1 cellular context compared by ENCODE assay signal in the genomic region with DNA sequence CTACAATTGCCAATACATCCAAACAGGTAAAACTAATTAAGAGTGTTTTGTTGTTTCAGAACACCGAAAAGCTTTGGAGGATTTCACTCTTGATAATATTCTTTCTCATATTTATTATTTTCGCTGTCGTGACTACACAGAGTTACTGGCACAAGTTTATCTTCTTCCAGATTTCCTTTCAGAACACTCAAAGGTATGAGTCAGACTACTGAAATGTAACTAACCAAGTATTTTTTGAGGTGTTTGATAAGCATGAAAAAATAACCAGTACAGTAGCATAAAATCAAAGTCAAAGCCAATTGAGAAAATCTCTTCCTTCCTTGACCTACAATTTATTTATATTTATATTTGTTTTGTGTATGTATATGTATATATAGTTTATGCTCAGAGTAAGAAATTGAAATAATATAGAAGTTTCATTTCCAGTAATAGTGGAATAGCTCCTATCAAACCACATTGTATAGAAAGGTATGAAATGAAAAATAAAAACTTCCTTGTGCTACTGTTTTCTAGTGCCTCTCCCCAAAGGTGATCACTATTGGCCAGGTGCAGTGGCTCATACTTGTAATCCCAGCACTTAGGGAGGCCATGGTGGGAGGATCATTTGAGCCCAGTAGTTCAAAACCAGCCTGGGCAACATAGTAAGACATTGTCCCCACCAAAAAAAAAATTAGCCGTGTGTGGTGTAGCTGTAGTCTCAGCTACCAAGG.
TF ChIP-seq lines count a peak whose summit lies in the region.

No MANE protein-coding gene starts in this region.

TF ChIP-seq in K562, 482 proteins besides CTCF, POLR2A, EP300 and RAD21:
- TF ChIP-seq ZBTB11 (CRISPR knock-in tag; IDR thresholded peaks at IDR 0.05) = peak in 1 of 3 experiments; percentile 70; a peak in 2 of 6 replicates
- no peak for TF ChIP-seq FOXM1 (IDR thresholded peaks at IDR 0.05; ENCODE audit: low read depth)
- TF ChIP-seq FOXM1 (CRISPR knock-in tag; IDR thresholded peaks at IDR 0.05; ENCODE audit: low read depth) = no peak
- TF ChIP-seq XRCC5 (IDR thresholded peaks at IDR 0.05; ENCODE audit: low read depth, low read length) = no peak
- peak; percentile 27; the same call in 1 of the 2 replicates for TF ChIP-seq CBFA2T3 (IDR thresholded peaks at IDR 0.05)
- no peak for TF ChIP-seq PCBP2 (IDR thresholded peaks at IDR 0.05; ENCODE audit: low read depth, low read length, poor library complexity, severe bottlenecking)
- TF ChIP-seq TEAD2 (tag; IDR thresholded peaks at IDR 0.05) = no peak
- TF ChIP-seq FOSL1 (tag; conservative IDR thresholded peaks at IDR 0.05) = peak; percentile 86
- TF ChIP-seq, protein P1, sequence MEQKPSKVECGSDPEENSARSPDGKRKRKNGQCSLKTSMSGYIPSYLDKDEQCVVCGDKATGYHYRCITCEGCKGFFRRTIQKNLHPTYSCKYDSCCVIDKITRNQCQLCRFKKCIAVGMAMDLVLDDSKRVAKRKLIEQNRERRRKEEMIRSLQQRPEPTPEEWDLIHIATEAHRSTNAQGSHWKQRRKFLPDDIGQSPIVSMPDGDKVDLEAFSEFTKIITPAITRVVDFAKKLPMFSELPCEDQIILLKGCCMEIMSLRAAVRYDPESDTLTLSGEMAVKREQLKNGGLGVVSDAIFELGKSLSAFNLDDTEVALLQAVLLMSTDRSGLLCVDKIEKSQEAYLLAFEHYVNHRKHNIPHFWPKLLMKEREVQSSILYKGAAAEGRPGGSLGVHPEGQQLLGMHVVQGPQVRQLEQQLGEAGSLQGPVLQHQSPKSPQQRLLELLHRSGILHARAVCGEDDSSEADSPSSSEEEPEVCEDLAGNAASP (IDR thresholded peaks at IDR 0.05) = no peak
- TF ChIP-seq KDM1A (IDR thresholded peaks at IDR 0.05) = peak; percentile 55 to 69; a peak in 3 of 4 replicates
- TF ChIP-seq, protein P2, sequence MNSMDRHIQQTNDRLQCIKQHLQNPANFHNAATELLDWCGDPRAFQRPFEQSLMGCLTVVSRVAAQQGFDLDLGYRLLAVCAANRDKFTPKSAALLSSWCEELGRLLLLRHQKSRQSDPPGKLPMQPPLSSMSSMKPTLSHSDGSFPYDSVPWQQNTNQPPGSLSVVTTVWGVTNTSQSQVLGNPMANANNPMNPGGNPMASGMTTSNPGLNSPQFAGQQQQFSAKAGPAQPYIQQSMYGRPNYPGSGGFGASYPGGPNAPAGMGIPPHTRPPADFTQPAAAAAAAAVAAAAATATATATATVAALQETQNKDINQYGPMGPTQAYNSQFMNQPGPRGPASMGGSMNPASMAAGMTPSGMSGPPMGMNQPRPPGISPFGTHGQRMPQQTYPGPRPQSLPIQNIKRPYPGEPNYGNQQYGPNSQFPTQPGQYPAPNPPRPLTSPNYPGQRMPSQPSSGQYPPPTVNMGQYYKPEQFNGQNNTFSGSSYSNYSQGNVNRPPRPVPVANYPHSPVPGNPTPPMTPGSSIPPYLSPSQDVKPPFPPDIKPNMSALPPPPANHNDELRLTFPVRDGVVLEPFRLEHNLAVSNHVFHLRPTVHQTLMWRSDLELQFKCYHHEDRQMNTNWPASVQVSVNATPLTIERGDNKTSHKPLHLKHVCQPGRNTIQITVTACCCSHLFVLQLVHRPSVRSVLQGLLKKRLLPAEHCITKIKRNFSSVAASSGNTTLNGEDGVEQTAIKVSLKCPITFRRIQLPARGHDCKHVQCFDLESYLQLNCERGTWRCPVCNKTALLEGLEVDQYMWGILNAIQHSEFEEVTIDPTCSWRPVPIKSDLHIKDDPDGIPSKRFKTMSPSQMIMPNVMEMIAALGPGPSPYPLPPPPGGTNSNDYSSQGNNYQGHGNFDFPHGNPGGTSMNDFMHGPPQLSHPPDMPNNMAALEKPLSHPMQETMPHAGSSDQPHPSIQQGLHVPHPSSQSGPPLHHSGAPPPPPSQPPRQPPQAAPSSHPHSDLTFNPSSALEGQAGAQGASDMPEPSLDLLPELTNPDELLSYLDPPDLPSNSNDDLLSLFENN (IDR thresholded peaks at IDR 0.05; ENCODE audit: low read depth in 2 of 2, low read length in 2 of 2) = no peak
- no peak for TF ChIP-seq PHB2 (IDR thresholded peaks at IDR 0.05; ENCODE audit: low read depth)
- TF ChIP-seq, protein P3, sequence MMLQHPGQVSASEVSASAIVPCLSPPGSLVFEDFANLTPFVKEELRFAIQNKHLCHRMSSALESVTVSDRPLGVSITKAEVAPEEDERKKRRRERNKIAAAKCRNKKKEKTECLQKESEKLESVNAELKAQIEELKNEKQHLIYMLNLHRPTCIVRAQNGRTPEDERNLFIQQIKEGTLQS (IDR thresholded peaks at IDR 0.05) = peak; percentile 25; the same call in 1 of the 2 replicates
- TF ChIP-seq, protein P3 (CRISPR knock-in tag; conservative IDR thresholded peaks at IDR 0.05) = no peak
- TF ChIP-seq CEBPB (tag; IDR thresholded peaks at IDR 0.05) = no peak
- TF ChIP-seq KAT2B (IDR thresholded peaks at IDR 0.05; ENCODE audit: low read depth, low read length) = no peak
- TF ChIP-seq, protein P4, sequence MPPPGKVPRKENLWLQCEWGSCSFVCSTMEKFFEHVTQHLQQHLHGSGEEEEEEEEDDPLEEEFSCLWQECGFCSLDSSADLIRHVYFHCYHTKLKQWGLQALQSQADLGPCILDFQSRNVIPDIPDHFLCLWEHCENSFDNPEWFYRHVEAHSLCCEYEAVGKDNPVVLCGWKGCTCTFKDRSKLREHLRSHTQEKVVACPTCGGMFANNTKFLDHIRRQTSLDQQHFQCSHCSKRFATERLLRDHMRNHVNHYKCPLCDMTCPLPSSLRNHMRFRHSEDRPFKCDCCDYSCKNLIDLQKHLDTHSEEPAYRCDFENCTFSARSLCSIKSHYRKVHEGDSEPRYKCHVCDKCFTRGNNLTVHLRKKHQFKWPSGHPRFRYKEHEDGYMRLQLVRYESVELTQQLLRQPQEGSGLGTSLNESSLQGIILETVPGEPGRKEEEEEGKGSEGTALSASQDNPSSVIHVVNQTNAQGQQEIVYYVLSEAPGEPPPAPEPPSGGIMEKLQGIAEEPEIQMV (tag; conservative IDR thresholded peaks at IDR 0.05; ENCODE audit: low read depth) = no peak
- no peak for TF ChIP-seq CHD4 (IDR thresholded peaks at IDR 0.05; ENCODE audit: insufficient read depth, insufficient replicate concordance, low read depth, low read length, poor library complexity, severe bottlenecking)
- no peak for TF ChIP-seq POLR2AphosphoS5 (IDR thresholded peaks at IDR 0.05; ENCODE audit: control insufficient read depth, insufficient read depth, low read depth, low read length)
- TF ChIP-seq ZNF121 (CRISPR knock-in tag; conservative IDR thresholded peaks at IDR 0.05) = no peak
TF ChIP-seq in K562: peak in this region for 5.
